Comparison of ENCODE assay signal across 1 cellular context in genomic region chr7:26151096-26151495, GRCh38.
TF ChIP-seq lines count a peak whose summit lies in the region.

No MANE protein-coding gene starts in this region.

TF ChIP-seq in GM12878, 131 proteins besides CTCF, POLR2A, EP300 and RAD21:
- TF ChIP-seq RUNX3 (IDR thresholded peaks at IDR 0.05; ENCODE audit: low read length), result peak; percentile 72
- TF ChIP-seq IRF5 (IDR thresholded peaks at IDR 0.05; ENCODE audit: borderline replicate concordance), result no peak
- no peak for TF ChIP-seq RCOR1 (conservative IDR thresholded peaks at IDR 0.05; ENCODE audit: low read depth, low read length)
- peak; percentile 4; the same call in 1 of the 2 replicates for TF ChIP-seq SPI1 (IDR thresholded peaks at IDR 0.05; ENCODE audit: borderline replicate concordance, insufficient read depth, low read depth, low read length)
- TF ChIP-seq JUND (IDR thresholded peaks at IDR 0.05; ENCODE audit: low read depth, low read length), result no peak
- TF ChIP-seq TCF7 (IDR thresholded peaks at IDR 0.05; ENCODE audit: borderline replicate concordance), result no peak
TF ChIP-seq in GM12878: peak in this region for 2.
